ENCODE assay signal across 27 cellular contexts in genomic region chr11:2655320-2655719, GRCh38.
"Had no signal": no experiment of that assay in that cellular context is flagged by ENCODE, and none has a peak within 500 bp of the region (broad histone marks: within the 10 kb centered on the region; RNA-seq: fewer than 3 reads in every experiment).

No MANE protein-coding gene starts in this region.

- H3K27ac ChIP-seq: colonic mucosa, epithelial cell of prostate, heart right ventricle, left ventricle myocardium inferior, neutrophil, ovary, prostate gland, spleen, testis had no signal

- H3K36me3 ChIP-seq: colonic mucosa, neutrophil, ovary, prostate gland had no signal

- DNase-seq: activated CD4-positive, alpha-beta T cell treated with anti-CD3 and anti-CD28 coated beads for 1 hour; activated CD4-positive, alpha-beta T cell treated with anti-CD3 and anti-CD28 coated beads, Interleukin-2, amount 50 U/mL, for 1 hour; activated CD8-positive, alpha-beta T cell treated with anti-CD3 and anti-CD28 coated beads, Interleukin-2, amount 10 ng/mL, durations not matched to agents 7 days and 5 days; activated naive CD4-positive, alpha-beta T cell; activated naive CD8-positive, alpha-beta T cell treated with anti-CD3 and anti-CD28 coated beads for 36 hours; activated T-cell treated with anti-CD3 and anti-CD28 coated beads, Interleukin-2, amount 50 U/mL, for 4 hours; colonic mucosa; endodermal cell; foreskin fibroblast; heart right ventricle; immature natural killer cell; left ventricle myocardium inferior; ovary; spleen; stimulated activated CD4-positive, alpha-beta T cell treated with anti-CD3 and anti-CD28 coated beads, Interleukin-4, amount 100 ng/mL, for 1 hour; stimulated activated naive CD4-positive, alpha-beta T cell; T-helper 9 cell; testis; trophoblast cell had no signal

- H3K27me3 Mint-ChIP-seq: activated naive CD8-positive, alpha-beta T cell treated with anti-CD3 and anti-CD28 coated beads for 36 hours had no signal

- H3K27me3 ChIP-seq: colonic mucosa, heart right ventricle, neutrophil, ovary, spleen, testis had no signal

- H3K4me1 Mint-ChIP-seq: central memory CD8-positive, alpha-beta T cell; endodermal cell; immature natural killer cell had no signal

- H3K4me1 ChIP-seq: colonic mucosa, prostate gland, spleen, testis had no signal

- H3K4me3 ChIP-seq: colonic mucosa, heart right ventricle, left ventricle myocardium inferior, ovary, prostate gland, spleen, testis had no signal

- FAIRE-seq: astrocyte had no signal

- ATAC-seq: activated CD8-positive, alpha-beta T cell treated with anti-CD3 and anti-CD28 coated beads, Interleukin-2, amount 10 ng/mL, durations not matched to agents 7 days and 5 days; activated T-cell treated with anti-CD3 and anti-CD28 coated beads, Interleukin-2, amount 50 U/mL, for 4 hours had no signal

- H3K9me3 ChIP-seq: colonic mucosa, neutrophil, prostate gland, testis had no signal

- H3K27ac Mint-ChIP-seq: activated CD8-positive, alpha-beta T cell treated with anti-CD3 and anti-CD28 coated beads, Interleukin-2, amount 10 ng/mL, durations not matched to agents 7 days and 5 days; activated naive CD8-positive, alpha-beta T cell treated with anti-CD3 and anti-CD28 coated beads for 36 hours; activated T-helper 2 cell treated with anti-CD3 and anti-CD28 coated beads, Interferon-gamma antibody, Interleukin-2, Interleukin-4, amounts not matched to agents 10 μg/mL and 5 μg/mL and 100 μg/mL, durations not matched to agents 14 hours and 24 hours and 36 hours; endodermal cell; immature natural killer cell; natural killer cell treated with Interleukin-12 subunit alpha and Interleukin-12 subunit beta and Interleukin-15 and Interleukin-18, amount 100 ng/mL, for 72 hours had no signal

- H3K4me3 Mint-ChIP-seq: activated CD8-positive, alpha-beta T cell treated with anti-CD3 and anti-CD28 coated beads, Interleukin-2, amount 10 ng/mL, durations not matched to agents 7 days and 5 days; activated naive CD8-positive, alpha-beta T cell treated with anti-CD3 and anti-CD28 coated beads for 36 hours; activated T-cell treated with anti-CD3 and anti-CD28 coated beads, Interleukin-2, amount 50 U/mL, for 4 hours; central memory CD8-positive, alpha-beta T cell; endodermal cell; immature natural killer cell; mesothelial cell of epicardium; natural killer cell treated with Interleukin-12 subunit alpha and Interleukin-12 subunit beta and Interleukin-15 and Interleukin-18, amount 100 ng/mL, for 72 hours had no signal
